Comparison of ENCODE assay signal across 24 cellular contexts in genomic region chr5:174188300-174188699, GRCh38.
DNase-seq lines count a peak whose midpoint lies in the region; ATAC-seq and TF ChIP-seq lines count a peak whose summit lies in the region.
"Had no signal": no experiment of that assay in that cellular context is flagged by ENCODE, and none has a peak within 500 bp of the region (broad histone marks: within the 10 kb centered on the region; RNA-seq: fewer than 3 reads in every experiment).

No MANE protein-coding gene starts in this region.

- H3K4me1 ChIP-seq in endodermal cell (ENCODE audit: control insufficient read depth, insufficient read depth, low read length) (no peaks in the 10 kb centered on the region), mucosa of descending colon (ENCODE audit: low read depth) (no peaks in the 10 kb centered on the region)
- H3K4me1 ChIP-seq: thyroid gland had no signal

- H3K27me3 ChIP-seq in MG63 (no peaks in the 10 kb centered on the region; the same call in 1 of the 2 replicates), endodermal cell (ENCODE audit: control insufficient read depth, insufficient read depth, low read length, poor library complexity, severe bottlenecking) (no peaks in the 10 kb centered on the region)
- H3K27me3 ChIP-seq: thyroid gland had no signal

- 84 to 88% methylated on average over 1 of the region's 1 CpG for WGBS in endodermal cell (ENCODE audit: insufficient coverage in 1 of 2, insufficient read length in 1 of 2), 2 experiments

- H3K4me3 ChIP-seq in MG63 (no peak overlapping the region), endodermal cell (ENCODE audit: low read length) (no peak overlapping the region), mucosa of descending colon (no peak overlapping the region)
- H3K4me3 ChIP-seq: thyroid gland had no signal

- TF ChIP-seq CTCF in endodermal cell (conservative IDR thresholded peaks at IDR 0.05) (no peak), mucosa of descending colon (IDR thresholded peaks at IDR 0.05) (no peak)

- no peak overlapping the region for H3K4me3 Mint-ChIP-seq in endodermal cell
- no peak overlapping the region for H3K4me3 Mint-ChIP-seq in natural killer cell treated with Interleukin-12 subunit alpha and Interleukin-12 subunit beta and Interleukin-15 and Interleukin-18, amount 100 ng/mL, for 72 hours
- H3K4me3 Mint-ChIP-seq: activated T-cell treated with anti-CD3 and anti-CD28 coated beads, Interleukin-2, amount 50 U/mL, for 24 hours; CD8-positive, alpha-beta memory T cell; mesothelial cell of epicardium; nephron progenitor cell; stimulated activated memory B cell treated with anti-CD40 and anti-IgM and Interleukin-4, amounts not matched to agents 10 μg/mL and 1 μg/mL and 100 μg/mL, for 72 hours had no signal

- peaks cover 14% of the 10 kb centered on the region for H3K27me3 Mint-ChIP-seq in endodermal cell (ENCODE audit: insufficient read depth)
- H3K27me3 Mint-ChIP-seq in natural killer cell treated with Interleukin-12 subunit alpha and Interleukin-12 subunit beta and Interleukin-15 and Interleukin-18, amount 100 ng/mL, for 72 hours = peaks cover 8 to 19% of the 10 kb centered on the region in 2 donors
- H3K27me3 Mint-ChIP-seq: activated T-cell treated with anti-CD3 and anti-CD28 coated beads, Interleukin-2, amount 50 U/mL, for 24 hours; stimulated activated memory B cell treated with anti-CD40 and anti-IgM and Interleukin-4, amounts not matched to agents 10 μg/mL and 1 μg/mL and 100 μg/mL, for 72 hours had no signal

- peaks cover 25% of the 10 kb centered on the region for H3K4me1 Mint-ChIP-seq in endodermal cell
- no peaks in the 10 kb centered on the region for H3K4me1 Mint-ChIP-seq in natural killer cell treated with Interleukin-12 subunit alpha and Interleukin-12 subunit beta and Interleukin-15 and Interleukin-18, amount 100 ng/mL, for 72 hours (ENCODE audit: low read depth in 2 of 2)
- H3K4me1 Mint-ChIP-seq: CD8-positive, alpha-beta memory T cell; stimulated activated memory B cell treated with anti-CD40 and anti-IgM and Interleukin-4, amounts not matched to agents 10 μg/mL and 1 μg/mL and 100 μg/mL, for 72 hours had no signal

- H3K9me3 ChIP-seq in MG63 (no peaks in the 10 kb centered on the region), endodermal cell (ENCODE audit: control insufficient read depth, low read length) (no peaks in the 10 kb centered on the region), mucosa of descending colon (no peaks in the 10 kb centered on the region)
- H3K9me3 ChIP-seq: thyroid gland had no signal

- H3K27ac ChIP-seq in endodermal cell (ENCODE audit: low read depth, low read length) = no peak overlapping the region
- H3K27ac ChIP-seq: RWPE1, thyroid gland had no signal

- no peaks in the 10 kb centered on the region for H3K36me3 ChIP-seq in MG63
- H3K36me3 ChIP-seq in endodermal cell (ENCODE audit: control insufficient read depth, insufficient read depth, low read length) = no peaks in the 10 kb centered on the region
- H3K36me3 ChIP-seq in mucosa of descending colon (ENCODE audit: low read depth) = no peaks in the 10 kb centered on the region
- H3K36me3 ChIP-seq: thyroid gland had no signal

- no peak overlapping the region for H3K9ac ChIP-seq in endodermal cell (ENCODE audit: extremely low read depth, low read length, poor library complexity, severe bottlenecking)

- H3K9me3 Mint-ChIP-seq in endodermal cell = no peaks in the 10 kb centered on the region
- H3K9me3 Mint-ChIP-seq in natural killer cell treated with Interleukin-12 subunit alpha and Interleukin-12 subunit beta and Interleukin-15 and Interleukin-18, amount 100 ng/mL, for 72 hours = no peaks in the 10 kb centered on the region
- H3K9me3 Mint-ChIP-seq: activated T-cell treated with anti-CD3 and anti-CD28 coated beads, Interleukin-2, amount 50 U/mL, for 24 hours; mesothelial cell of epicardium; nephron progenitor cell; stimulated activated memory B cell treated with anti-CD40 and anti-IgM and Interleukin-4, amounts not matched to agents 10 μg/mL and 1 μg/mL and 100 μg/mL, for 72 hours had no signal

- H3K27ac Mint-ChIP-seq in endodermal cell = no peak overlapping the region
- no peak overlapping the region for H3K27ac Mint-ChIP-seq in natural killer cell treated with Interleukin-12 subunit alpha and Interleukin-12 subunit beta and Interleukin-15 and Interleukin-18, amount 100 ng/mL, for 72 hours
- H3K27ac Mint-ChIP-seq: activated T-cell treated with anti-CD3 and anti-CD28 coated beads, Interleukin-2, amount 50 U/mL, for 24 hours; mesothelial cell of epicardium; nephron progenitor cell; stimulated activated memory B cell treated with anti-CD40 and anti-IgM and Interleukin-4, amounts not matched to agents 10 μg/mL and 1 μg/mL and 100 μg/mL, for 72 hours had no signal

- intact Hi-C loops in mucosa of descending colon (cut with DNase I, micrococcal nuclease) = no loop called here

- no peaks in the 10 kb centered on the region for H3K36me3 Mint-ChIP-seq in endodermal cell (ENCODE audit: low read depth)
- H3K36me3 Mint-ChIP-seq in natural killer cell treated with Interleukin-12 subunit alpha and Interleukin-12 subunit beta and Interleukin-15 and Interleukin-18, amount 100 ng/mL, for 72 hours = no peaks in the 10 kb centered on the region
- H3K36me3 Mint-ChIP-seq: CD8-positive, alpha-beta memory T cell; mesothelial cell of epicardium; stimulated activated memory B cell treated with anti-CD40 and anti-IgM and Interleukin-4, amounts not matched to agents 10 μg/mL and 1 μg/mL and 100 μg/mL, for 72 hours had no signal

- peak; percentile 43 for ATAC-seq in mucosa of descending colon
- ATAC-seq in natural killer cell treated with Interleukin-12 subunit alpha and Interleukin-12 subunit beta and Interleukin-15 and Interleukin-18, amount 100 ng/mL, for 72 hours = no peak
- ATAC-seq in GM18870 (IDR thresholded peaks at IDR 0.05; ENCODE audit: unreplicated experiment) = no peak
- ATAC-seq in GM18505 (IDR thresholded peaks at IDR 0.05; ENCODE audit: unreplicated experiment) = no peak
- ATAC-seq: activated CD4-positive, CD25-positive, alpha-beta regulatory T cell treated with anti-CD3 and anti-CD28 coated beads, Interleukin-2, amount 50 U/mL, for 24 hours; stimulated activated memory B cell treated with anti-CD40 and anti-IgM and Interleukin-4, amounts not matched to agents 10 μg/mL and 1 μg/mL and 100 μg/mL, for 72 hours had no signal

- TF ChIP-seq POLR2A in GM18505 (IDR thresholded peaks at IDR 0.05; ENCODE audit: borderline replicate concordance, extremely low read depth, insufficient read depth, insufficient read length) = no peak

- peak; percentile 29 for DNase-seq in EH (ENCODE audit: low read depth)
- peak; percentile 53 for DNase-seq in MG63
- DNase-seq in endodermal cell = peak; percentile 13
- DNase-seq in mucosa of descending colon = peak in 1 of 3 donors; percentile 28
- no peak for DNase-seq in activated CD4-positive, alpha-beta T cell treated with anti-CD3 and anti-CD28 coated beads for 48 hours
- DNase-seq in natural killer cell treated with Interleukin-12 subunit alpha and Interleukin-12 subunit beta and Interleukin-15 and Interleukin-18, amount 100 ng/mL, for 72 hours (ENCODE audit: low spot score) = no peak
- DNase-seq: activated naive CD4-positive, alpha-beta T cell treated with Interleukin-2 at 50 U/mL for 16 hours; activated T-cell treated with anti-CD3 and anti-CD28 coated beads, Interleukin-2, amount 50 U/mL, for 24 hours; amniotic stem cell; CD8-positive, alpha-beta memory T cell; DND-41; erythroblast; KG1; NCI-H1048; NCI-H187 treated with DMSO at 0.1 percent for 48 hours; NCI-H2227 treated with DMSO at 0.1 percent for 48 hours; nephron progenitor cell; thyroid gland had no signal

Comparison
In these comparisons a context has a peak if more than half of its experiments do, and no peak if none do; other contexts are left out.
1. DNase-seq: peak in EH (single experiment), MG63 (single experiment) and endodermal cell (single experiment); none in activated CD4-positive, alpha-beta T cell treated with anti-CD3 and anti-CD28 coated beads for 48 hours (single experiment) and natural killer cell treated with Interleukin-12 subunit alpha and Interleukin-12 subunit beta and Interleukin-15 and Interleukin-18, amount 100 ng/mL, for 72 hours (single experiment).